Comparison of ENCODE assay signal across 1 cellular context in the genomic region with DNA sequence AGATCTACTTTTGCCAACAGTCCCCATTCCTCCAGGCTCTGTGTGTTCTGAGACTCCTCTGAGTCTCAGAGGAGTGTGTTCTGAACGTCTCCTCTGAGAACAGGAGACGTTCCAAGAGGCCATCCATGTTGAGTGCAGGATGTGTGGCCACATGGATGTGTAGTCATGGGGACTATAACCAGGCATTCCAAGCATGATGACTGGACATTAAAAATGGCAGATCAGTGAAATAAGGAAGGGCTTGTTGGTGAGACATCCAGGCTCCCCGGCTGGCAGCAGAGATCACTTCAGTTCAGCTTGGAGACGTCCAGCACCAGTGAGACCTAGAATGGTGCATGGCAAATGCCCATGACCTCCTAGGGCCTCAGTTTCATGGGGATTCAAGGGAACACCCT.
TF ChIP-seq lines count a peak whose summit lies in the region.

No MANE protein-coding gene starts in this region.

TF ChIP-seq in WTC11, 78 proteins besides CTCF, POLR2A, EP300 and RAD21 (continued from another document):
- TF ChIP-seq ATF6 (CRISPR knock-in tag; IDR thresholded peaks at IDR 0.05) (no peak), GTF2I (CRISPR knock-in tag; conservative IDR thresholded peaks at IDR 0.05) (no peak), PRRX2 (CRISPR knock-in tag; IDR thresholded peaks at IDR 0.05) (no peak), MLX (CRISPR knock-in tag; IDR thresholded peaks at IDR 0.05) (no peak), KAT7 (CRISPR knock-in tag; IDR thresholded peaks at IDR 0.05; ENCODE audit: borderline replicate concordance) (no peak), TP53 (CRISPR knock-in tag; IDR thresholded peaks at IDR 0.05) (no peak)
- TF ChIP-seq, protein P1, sequence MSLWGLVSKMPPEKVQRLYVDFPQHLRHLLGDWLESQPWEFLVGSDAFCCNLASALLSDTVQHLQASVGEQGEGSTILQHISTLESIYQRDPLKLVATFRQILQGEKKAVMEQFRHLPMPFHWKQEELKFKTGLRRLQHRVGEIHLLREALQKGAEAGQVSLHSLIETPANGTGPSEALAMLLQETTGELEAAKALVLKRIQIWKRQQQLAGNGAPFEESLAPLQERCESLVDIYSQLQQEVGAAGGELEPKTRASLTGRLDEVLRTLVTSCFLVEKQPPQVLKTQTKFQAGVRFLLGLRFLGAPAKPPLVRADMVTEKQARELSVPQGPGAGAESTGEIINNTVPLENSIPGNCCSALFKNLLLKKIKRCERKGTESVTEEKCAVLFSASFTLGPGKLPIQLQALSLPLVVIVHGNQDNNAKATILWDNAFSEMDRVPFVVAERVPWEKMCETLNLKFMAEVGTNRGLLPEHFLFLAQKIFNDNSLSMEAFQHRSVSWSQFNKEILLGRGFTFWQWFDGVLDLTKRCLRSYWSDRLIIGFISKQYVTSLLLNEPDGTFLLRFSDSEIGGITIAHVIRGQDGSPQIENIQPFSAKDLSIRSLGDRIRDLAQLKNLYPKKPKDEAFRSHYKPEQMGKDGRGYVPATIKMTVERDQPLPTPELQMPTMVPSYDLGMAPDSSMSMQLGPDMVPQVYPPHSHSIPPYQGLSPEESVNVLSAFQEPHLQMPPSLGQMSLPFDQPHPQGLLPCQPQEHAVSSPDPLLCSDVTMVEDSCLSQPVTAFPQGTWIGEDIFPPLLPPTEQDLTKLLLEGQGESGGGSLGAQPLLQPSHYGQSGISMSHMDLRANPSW (CRISPR knock-in tag; conservative IDR thresholded peaks at IDR 0.05; ENCODE audit: low read depth) = no peak
